25 cellular contexts compared by ENCODE assay signal in the genomic region with DNA sequence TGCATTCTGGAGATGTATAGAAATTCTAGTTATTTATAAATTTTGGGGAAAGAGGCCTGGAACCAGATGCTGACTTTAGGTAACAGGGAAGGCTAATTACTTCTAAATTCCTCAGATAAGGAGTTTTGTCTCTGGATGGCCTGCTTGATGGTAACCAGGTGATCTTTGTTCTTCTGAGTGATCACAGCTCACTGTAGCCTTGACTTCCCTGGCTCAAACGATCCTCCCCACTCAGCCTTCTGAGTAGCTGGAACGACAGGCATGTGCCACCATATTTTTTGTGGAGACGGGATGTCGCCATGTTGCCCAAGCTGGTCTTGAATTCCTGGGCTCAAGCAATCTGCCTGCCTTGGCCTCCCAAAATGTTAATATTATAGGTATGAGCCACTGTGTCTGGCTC.
"Had no signal": no experiment of that assay in that cellular context is flagged by ENCODE, and none has a peak within 500 bp of the region (broad histone marks: within the 10 kb centered on the region; RNA-seq: fewer than 3 reads in every experiment).

No MANE protein-coding gene starts in this region.

- H3K27ac ChIP-seq: adrenal gland, body of pancreas, breast epithelium had no signal

- H3K36me3 ChIP-seq: adrenal gland, breast epithelium had no signal

- H3K4me3 ChIP-seq: adrenal gland, body of pancreas, breast epithelium had no signal

- DNase-seq: activated CD4-positive, alpha-beta T cell treated with anti-CD3 and anti-CD28 coated beads for 36 hours; activated CD4-positive, alpha-beta T cell treated with anti-CD3 and anti-CD28 coated beads, Interleukin-2, amount 10 ng/mL, durations not matched to agents 7 days and 5 days; activated CD4-positive, alpha-beta T cell treated with anti-CD3 and anti-CD28 coated beads, Interleukin-2, amount 50 U/mL, for 48 hours; activated CD8-positive, alpha-beta T cell treated with anti-CD3 and anti-CD28 coated beads, Interleukin-2, amount 10 ng/mL, durations not matched to agents 7 days and 5 days; activated gamma-delta T cell treated with Interleukin-2 at 50 U/mL for 16 hours; activated naive CD4-positive, alpha-beta T cell treated with anti-CD3 and anti-CD28 coated beads for 36 hours; activated T-cell treated with anti-CD3 and anti-CD28 coated beads, Interleukin-2, amount 50 U/mL, for 4 hours; adrenal gland; body of pancreas; NCI-H1092 treated with DMSO at 0.1 percent for 48 hours; NCI-H1417; NCI-H146; NCI-H187; NCI-H2029 treated with DMSO at 0.1 percent for 48 hours; NCI-H2107; NCI-H2171; NCI-H510A; NCI-H526; NCI-H748 treated with DMSO at 0.1 percent for 48 hours; NK-92 treated with Interleukin-12 subunit alpha and Interleukin-12 subunit beta, amount 100 ng/mL, for 24 hours; OCI-M1; Right ventricle myocardium superior had no signal

- H3K27me3 ChIP-seq: adrenal gland, body of pancreas, breast epithelium had no signal

- H3K4me1 ChIP-seq: adrenal gland, body of pancreas, breast epithelium had no signal

- H3K9me3 ChIP-seq: adrenal gland, body of pancreas, breast epithelium had no signal

- ATAC-seq: activated CD4-positive, alpha-beta T cell treated with anti-CD3 and anti-CD28 coated beads for 36 hours; activated CD4-positive, CD25-positive, alpha-beta regulatory T cell treated with anti-CD3 and anti-CD28 coated beads, Interleukin-2, amount 50 U/mL, for 24 hours; activated CD8-positive, alpha-beta T cell treated with anti-CD3 and anti-CD28 coated beads, Interleukin-2, amount 10 ng/mL, durations not matched to agents 7 days and 5 days; activated naive CD4-positive, alpha-beta T cell treated with anti-CD3 and anti-CD28 coated beads, Interleukin-2, amount 50 U/mL, for 72 hours; activated T-cell treated with anti-CD3 and anti-CD28 coated beads, Interleukin-2, amount 50 U/mL, for 4 hours; body of pancreas had no signal
